Comparison of ENCODE assay signal across 1 cellular context in the genomic region with DNA sequence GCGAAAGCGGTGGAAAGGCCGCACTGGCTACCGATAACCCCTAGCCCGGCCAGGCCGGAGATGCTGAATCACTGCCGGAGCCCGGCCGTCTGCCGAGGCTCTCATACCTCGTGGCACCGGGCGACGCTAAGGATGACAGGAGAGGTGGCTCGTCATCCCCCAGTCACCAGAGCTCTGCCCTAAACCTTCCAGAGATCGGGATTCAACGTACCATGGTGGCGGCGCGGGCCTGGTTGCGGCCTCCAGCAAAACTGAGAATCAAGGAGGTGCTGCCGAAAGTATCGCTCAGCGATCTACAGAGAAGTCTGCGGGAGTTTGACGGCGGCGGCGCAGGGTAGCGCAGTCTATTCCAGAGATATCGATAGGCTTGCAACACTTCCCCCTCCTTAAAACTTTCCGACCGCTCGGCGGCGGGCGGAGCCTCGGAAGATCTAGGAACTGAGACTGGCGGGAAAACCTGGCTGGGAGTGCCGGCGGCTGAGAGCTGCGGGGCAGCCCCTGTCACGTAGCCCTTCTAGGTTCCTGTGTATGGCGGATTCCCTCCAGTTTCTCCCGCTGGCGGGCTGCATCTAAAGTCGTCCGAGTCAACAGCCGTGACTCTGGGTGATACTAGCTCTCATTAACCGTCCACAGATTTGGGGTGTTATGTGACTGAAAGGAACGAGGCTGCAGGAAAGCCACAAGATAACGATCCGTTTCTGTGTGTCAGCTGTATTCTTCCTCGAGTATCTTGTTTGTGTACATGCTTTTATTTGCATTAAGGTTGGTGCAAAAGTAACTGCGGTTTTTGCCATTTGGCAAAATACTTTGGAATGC.
TF ChIP-seq lines count a peak whose summit lies in the region.

A gene (minus strand): TSS at position 301 of the 816 bp plus-strand sequence. CDS start 87 bp downstream, at position 214.

TF ChIP-seq in HepG2, 621 proteins besides CTCF, POLR2A, EP300 and RAD21 (continued from another document and continues in another):
- no peak for TF ChIP-seq GLI4 (CRISPR knock-in tag; IDR thresholded peaks at IDR 0.05; ENCODE audit: borderline replicate concordance)
- TF ChIP-seq, protein P1, sequence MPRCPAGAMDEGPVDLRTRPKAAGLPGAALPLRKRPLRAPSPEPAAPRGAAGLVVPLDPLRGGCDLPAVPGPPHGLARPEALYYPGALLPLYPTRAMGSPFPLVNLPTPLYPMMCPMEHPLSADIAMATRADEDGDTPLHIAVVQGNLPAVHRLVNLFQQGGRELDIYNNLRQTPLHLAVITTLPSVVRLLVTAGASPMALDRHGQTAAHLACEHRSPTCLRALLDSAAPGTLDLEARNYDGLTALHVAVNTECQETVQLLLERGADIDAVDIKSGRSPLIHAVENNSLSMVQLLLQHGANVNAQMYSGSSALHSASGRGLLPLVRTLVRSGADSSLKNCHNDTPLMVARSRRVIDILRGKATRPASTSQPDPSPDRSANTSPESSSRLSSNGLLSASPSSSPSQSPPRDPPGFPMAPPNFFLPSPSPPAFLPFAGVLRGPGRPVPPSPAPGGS (CRISPR knock-in tag; IDR thresholded peaks at IDR 0.05), result no peak; the same call in 1 of the 2 replicates
- TF ChIP-seq, protein P2, sequence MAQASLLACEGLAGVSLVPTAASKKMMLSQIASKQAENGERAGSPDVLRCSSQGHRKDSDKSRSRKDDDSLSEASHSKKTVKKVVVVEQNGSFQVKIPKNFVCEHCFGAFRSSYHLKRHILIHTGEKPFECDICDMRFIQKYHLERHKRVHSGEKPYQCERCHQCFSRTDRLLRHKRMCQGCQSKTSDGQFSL (CRISPR knock-in tag; IDR thresholded peaks at IDR 0.05), result no peak
- TF ChIP-seq, protein P3, sequence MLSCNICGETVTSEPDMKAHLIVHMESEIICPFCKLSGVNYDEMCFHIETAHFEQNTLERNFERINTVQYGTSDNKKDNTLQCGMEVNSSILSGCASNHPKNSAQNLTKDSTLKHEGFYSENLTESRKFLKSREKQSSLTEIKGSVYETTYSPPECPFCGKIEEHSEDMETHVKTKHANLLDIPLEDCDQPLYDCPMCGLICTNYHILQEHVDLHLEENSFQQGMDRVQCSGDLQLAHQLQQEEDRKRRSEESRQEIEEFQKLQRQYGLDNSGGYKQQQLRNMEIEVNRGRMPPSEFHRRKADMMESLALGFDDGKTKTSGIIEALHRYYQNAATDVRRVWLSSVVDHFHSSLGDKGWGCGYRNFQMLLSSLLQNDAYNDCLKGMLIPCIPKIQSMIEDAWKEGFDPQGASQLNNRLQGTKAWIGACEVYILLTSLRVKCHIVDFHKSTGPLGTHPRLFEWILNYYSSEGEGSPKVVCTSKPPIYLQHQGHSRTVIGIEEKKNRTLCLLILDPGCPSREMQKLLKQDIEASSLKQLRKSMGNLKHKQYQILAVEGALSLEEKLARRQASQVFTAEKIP (CRISPR knock-in tag; IDR thresholded peaks at IDR 0.05; ENCODE audit: borderline replicate concordance), result no peak
- no peak for TF ChIP-seq HES4 (CRISPR knock-in tag; IDR thresholded peaks at IDR 0.05; ENCODE audit: borderline replicate concordance)
- no peak for TF ChIP-seq ZNF282 (IDR thresholded peaks at IDR 0.05; ENCODE audit: partially characterized antibody)
- peak; percentile 54; the same call in 1 of the 2 replicates for TF ChIP-seq SOX5 (CRISPR knock-in tag; IDR thresholded peaks at IDR 0.05; ENCODE audit: borderline replicate concordance)
- TF ChIP-seq TCF12 (IDR thresholded peaks at IDR 0.05), result no peak
- TF ChIP-seq TCF12 (CRISPR knock-in tag; IDR thresholded peaks at IDR 0.05), result peak; percentile 87
- TF ChIP-seq PCBP2 (optimal IDR thresholded peaks at IDR 0.05; ENCODE audit: low read depth, low read length, poor library complexity, severe bottlenecking), result no peak
- TF ChIP-seq KDM4B (CRISPR knock-in tag; IDR thresholded peaks at IDR 0.05), result peak; percentile 13; the same call in 1 of the 2 replicates
- TF ChIP-seq ZNF605 (CRISPR knock-in tag; IDR thresholded peaks at IDR 0.05), result peak; percentile 95
- TF ChIP-seq PTBP1 (IDR thresholded peaks at IDR 0.05; ENCODE audit: low read depth, low read length, poor library complexity, severe bottlenecking), result peak; percentile 48
- no peak for TF ChIP-seq HMG20A (CRISPR knock-in tag; IDR thresholded peaks at IDR 0.05; ENCODE audit: borderline replicate concordance)
- TF ChIP-seq ZNF607 (CRISPR knock-in tag; IDR thresholded peaks at IDR 0.05; ENCODE audit: borderline replicate concordance), result no peak
- TF ChIP-seq, protein P4, sequence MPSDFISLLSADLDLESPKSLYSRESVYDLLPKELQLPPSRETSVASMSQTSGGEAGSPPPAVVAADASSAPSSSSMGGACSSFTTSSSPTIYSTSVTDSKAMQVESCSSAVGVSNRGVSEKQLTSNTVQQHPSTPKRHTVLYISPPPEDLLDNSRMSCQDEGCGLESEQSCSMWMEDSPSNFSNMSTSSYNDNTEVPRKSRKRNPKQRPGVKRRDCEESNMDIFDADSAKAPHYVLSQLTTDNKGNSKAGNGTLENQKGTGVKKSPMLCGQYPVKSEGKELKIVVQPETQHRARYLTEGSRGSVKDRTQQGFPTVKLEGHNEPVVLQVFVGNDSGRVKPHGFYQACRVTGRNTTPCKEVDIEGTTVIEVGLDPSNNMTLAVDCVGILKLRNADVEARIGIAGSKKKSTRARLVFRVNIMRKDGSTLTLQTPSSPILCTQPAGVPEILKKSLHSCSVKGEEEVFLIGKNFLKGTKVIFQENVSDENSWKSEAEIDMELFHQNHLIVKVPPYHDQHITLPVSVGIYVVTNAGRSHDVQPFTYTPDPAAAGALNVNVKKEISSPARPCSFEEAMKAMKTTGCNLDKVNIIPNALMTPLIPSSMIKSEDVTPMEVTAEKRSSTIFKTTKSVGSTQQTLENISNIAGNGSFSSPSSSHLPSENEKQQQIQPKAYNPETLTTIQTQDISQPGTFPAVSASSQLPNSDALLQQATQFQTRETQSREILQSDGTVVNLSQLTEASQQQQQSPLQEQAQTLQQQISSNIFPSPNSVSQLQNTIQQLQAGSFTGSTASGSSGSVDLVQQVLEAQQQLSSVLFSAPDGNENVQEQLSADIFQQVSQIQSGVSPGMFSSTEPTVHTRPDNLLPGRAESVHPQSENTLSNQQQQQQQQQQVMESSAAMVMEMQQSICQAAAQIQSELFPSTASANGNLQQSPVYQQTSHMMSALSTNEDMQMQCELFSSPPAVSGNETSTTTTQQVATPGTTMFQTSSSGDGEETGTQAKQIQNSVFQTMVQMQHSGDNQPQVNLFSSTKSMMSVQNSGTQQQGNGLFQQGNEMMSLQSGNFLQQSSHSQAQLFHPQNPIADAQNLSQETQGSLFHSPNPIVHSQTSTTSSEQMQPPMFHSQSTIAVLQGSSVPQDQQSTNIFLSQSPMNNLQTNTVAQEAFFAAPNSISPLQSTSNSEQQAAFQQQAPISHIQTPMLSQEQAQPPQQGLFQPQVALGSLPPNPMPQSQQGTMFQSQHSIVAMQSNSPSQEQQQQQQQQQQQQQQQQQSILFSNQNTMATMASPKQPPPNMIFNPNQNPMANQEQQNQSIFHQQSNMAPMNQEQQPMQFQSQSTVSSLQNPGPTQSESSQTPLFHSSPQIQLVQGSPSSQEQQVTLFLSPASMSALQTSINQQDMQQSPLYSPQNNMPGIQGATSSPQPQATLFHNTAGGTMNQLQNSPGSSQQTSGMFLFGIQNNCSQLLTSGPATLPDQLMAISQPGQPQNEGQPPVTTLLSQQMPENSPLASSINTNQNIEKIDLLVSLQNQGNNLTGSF (CRISPR knock-in tag; IDR thresholded peaks at IDR 0.05), result peak; percentile 84; the same call in 1 of the 2 replicates
- TF ChIP-seq RAD51 (IDR thresholded peaks at IDR 0.05; ENCODE audit: borderline replicate concordance), result no peak
- TF ChIP-seq, protein P5, sequence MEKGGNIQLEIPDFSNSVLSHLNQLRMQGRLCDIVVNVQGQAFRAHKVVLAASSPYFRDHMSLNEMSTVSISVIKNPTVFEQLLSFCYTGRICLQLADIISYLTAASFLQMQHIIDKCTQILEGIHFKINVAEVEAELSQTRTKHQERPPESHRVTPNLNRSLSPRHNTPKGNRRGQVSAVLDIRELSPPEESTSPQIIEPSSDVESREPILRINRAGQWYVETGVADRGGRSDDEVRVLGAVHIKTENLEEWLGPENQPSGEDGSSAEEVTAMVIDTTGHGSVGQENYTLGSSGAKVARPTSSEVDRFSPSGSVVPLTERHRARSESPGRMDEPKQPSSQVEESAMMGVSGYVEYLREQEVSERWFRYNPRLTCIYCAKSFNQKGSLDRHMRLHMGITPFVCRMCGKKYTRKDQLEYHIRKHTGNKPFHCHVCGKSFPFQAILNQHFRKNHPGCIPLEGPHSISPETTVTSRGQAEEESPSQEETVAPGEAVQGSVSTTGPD (CRISPR knock-in tag; IDR thresholded peaks at IDR 0.05), result 0 out of 2 replicates have a peak, but pooled peaks have one; percentile 32
- peak; percentile 17; the same call in 1 of the 2 replicates for TF ChIP-seq FOXJ3 (CRISPR knock-in tag; IDR thresholded peaks at IDR 0.05; ENCODE audit: borderline replicate concordance)
- TF ChIP-seq ZNF670 (CRISPR knock-in tag; IDR thresholded peaks at IDR 0.05; ENCODE audit: borderline replicate concordance), result peak; percentile 85; the same call in 1 of the 2 replicates
- 0 out of 2 replicates have a peak, but pooled peaks have one; percentile 13 for TF ChIP-seq MIXL1 (CRISPR knock-in tag; IDR thresholded peaks at IDR 0.05)
- TF ChIP-seq, protein P6, sequence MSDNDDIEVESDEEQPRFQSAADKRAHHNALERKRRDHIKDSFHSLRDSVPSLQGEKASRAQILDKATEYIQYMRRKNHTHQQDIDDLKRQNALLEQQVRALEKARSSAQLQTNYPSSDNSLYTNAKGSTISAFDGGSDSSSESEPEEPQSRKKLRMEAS (IDR thresholded peaks at IDR 0.05), result peak; percentile 76
- TF ChIP-seq XBP1 (CRISPR knock-in tag; IDR thresholded peaks at IDR 0.05), result peak; percentile 59; the same call in 1 of the 2 replicates
- peak; percentile 93 for TF ChIP-seq ZNF225 (CRISPR knock-in tag; IDR thresholded peaks at IDR 0.05)
- TF ChIP-seq, protein P7, sequence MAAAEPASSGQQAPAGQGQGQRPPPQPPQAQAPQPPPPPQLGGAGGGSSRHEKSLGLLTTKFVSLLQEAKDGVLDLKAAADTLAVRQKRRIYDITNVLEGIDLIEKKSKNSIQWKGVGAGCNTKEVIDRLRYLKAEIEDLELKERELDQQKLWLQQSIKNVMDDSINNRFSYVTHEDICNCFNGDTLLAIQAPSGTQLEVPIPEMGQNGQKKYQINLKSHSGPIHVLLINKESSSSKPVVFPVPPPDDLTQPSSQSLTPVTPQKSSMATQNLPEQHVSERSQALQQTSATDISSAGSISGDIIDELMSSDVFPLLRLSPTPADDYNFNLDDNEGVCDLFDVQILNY (CRISPR knock-in tag; conservative IDR thresholded peaks at IDR 0.05), result peak; percentile 60; the same call in 1 of the 2 replicates
- peak; percentile 90 for TF ChIP-seq MYC (CRISPR knock-in tag; IDR thresholded peaks at IDR 0.05; ENCODE audit: borderline replicate concordance)
- TF ChIP-seq, protein P8, sequence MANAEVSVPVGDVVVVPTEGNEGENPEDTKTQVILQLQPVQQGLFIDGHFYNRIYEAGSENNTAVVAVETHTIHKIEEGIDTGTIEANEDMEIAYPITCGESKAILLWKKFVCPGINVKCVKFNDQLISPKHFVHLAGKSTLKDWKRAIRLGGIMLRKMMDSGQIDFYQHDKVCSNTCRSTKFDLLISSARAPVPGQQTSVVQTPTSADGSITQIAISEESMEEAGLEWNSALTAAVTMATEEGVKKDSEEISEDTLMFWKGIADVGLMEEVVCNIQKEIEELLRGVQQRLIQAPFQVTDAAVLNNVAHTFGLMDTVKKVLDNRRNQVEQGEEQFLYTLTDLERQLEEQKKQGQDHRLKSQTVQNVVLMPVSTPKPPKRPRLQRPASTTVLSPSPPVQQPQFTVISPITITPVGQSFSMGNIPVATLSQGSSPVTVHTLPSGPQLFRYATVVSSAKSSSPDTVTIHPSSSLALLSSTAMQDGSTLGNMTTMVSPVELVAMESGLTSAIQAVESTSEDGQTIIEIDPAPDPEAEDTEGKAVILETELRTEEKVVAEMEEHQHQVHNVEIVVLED (CRISPR knock-in tag; IDR thresholded peaks at IDR 0.05; ENCODE audit: borderline replicate concordance), result peak; percentile 100
- no peak for TF ChIP-seq GTF2F1 (IDR thresholded peaks at IDR 0.05; ENCODE audit: low read length)
- peak; percentile 46; the same call in 1 of the 2 replicates for TF ChIP-seq KLF11 (CRISPR knock-in tag; IDR thresholded peaks at IDR 0.05)
- TF ChIP-seq, protein P9, sequence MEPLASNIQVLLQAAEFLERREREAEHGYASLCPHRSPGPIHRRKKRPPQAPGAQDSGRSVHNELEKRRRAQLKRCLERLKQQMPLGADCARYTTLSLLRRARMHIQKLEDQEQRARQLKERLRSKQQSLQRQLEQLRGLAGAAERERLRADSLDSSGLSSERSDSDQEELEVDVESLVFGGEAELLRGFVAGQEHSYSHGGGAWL (CRISPR knock-in tag; IDR thresholded peaks at IDR 0.05), result peak; percentile 90
- TF ChIP-seq ZNF720 (CRISPR knock-in tag; IDR thresholded peaks at IDR 0.05), result no peak
- no peak for TF ChIP-seq CENPT (CRISPR knock-in tag; IDR thresholded peaks at IDR 0.05; ENCODE audit: low read depth)
- TF ChIP-seq, protein P10, sequence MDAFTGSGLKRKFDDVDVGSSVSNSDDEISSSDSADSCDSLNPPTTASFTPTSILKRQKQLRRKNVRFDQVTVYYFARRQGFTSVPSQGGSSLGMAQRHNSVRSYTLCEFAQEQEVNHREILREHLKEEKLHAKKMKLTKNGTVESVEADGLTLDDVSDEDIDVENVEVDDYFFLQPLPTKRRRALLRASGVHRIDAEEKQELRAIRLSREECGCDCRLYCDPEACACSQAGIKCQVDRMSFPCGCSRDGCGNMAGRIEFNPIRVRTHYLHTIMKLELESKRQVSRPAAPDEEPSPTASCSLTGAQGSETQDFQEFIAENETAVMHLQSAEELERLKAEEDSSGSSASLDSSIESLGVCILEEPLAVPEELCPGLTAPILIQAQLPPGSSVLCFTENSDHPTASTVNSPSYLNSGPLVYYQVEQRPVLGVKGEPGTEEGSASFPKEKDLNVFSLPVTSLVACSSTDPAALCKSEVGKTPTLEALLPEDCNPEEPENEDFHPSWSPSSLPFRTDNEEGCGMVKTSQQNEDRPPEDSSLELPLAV (CRISPR knock-in tag; conservative IDR thresholded peaks at IDR 0.05; ENCODE audit: low read depth), result no peak
- peak; percentile 80; the same call in 1 of the 2 replicates for TF ChIP-seq MIER3 (CRISPR knock-in tag; IDR thresholded peaks at IDR 0.05; ENCODE audit: borderline replicate concordance)
- TF ChIP-seq ZNF160 (CRISPR knock-in tag; IDR thresholded peaks at IDR 0.05), result peak; percentile 28; the same call in 1 of the 2 replicates
- peak; percentile 24; the same call in 1 of the 2 replicates for TF ChIP-seq GTF3A (CRISPR knock-in tag; conservative IDR thresholded peaks at IDR 0.05)
- TF ChIP-seq ZMYM3 (CRISPR knock-in tag; IDR thresholded peaks at IDR 0.05), result peak; percentile 47; the same call in 1 of the 2 replicates
- TF ChIP-seq ZNF510 (CRISPR knock-in tag; IDR thresholded peaks at IDR 0.05; ENCODE audit: low read depth), result peak; percentile 85
- peak; percentile 60; the same call in 1 of the 3 replicates for TF ChIP-seq MXI1 (IDR thresholded peaks at IDR 0.05; ENCODE audit: borderline replicate concordance, low read depth, low read length)
